ENCODE assay signal across 1 cellular context in genomic region chr10:15388172-15388571, GRCh38. TPM values are rescaled to one million over a fixed set of nuclear protein-coding genes. Genes with fewer than 3 reads are reported as not detected.
"Had no signal": no experiment of that assay in that cellular context is flagged by ENCODE, and none has a peak within 500 bp of the region (broad histone marks: within the 10 kb centered on the region; RNA-seq: fewer than 3 reads in every experiment).

No MANE protein-coding gene starts in this region.

RNA-seq across cellular contexts. Expression of gene FAM171A1, which starts 17.1 kb away (rescaled TPM):
- total RNA-seq: activated B cell treated with CpG ODN at 0.5 μM for 24 hours had no signal
